11 cellular contexts compared by ENCODE assay signal in the genomic region with DNA sequence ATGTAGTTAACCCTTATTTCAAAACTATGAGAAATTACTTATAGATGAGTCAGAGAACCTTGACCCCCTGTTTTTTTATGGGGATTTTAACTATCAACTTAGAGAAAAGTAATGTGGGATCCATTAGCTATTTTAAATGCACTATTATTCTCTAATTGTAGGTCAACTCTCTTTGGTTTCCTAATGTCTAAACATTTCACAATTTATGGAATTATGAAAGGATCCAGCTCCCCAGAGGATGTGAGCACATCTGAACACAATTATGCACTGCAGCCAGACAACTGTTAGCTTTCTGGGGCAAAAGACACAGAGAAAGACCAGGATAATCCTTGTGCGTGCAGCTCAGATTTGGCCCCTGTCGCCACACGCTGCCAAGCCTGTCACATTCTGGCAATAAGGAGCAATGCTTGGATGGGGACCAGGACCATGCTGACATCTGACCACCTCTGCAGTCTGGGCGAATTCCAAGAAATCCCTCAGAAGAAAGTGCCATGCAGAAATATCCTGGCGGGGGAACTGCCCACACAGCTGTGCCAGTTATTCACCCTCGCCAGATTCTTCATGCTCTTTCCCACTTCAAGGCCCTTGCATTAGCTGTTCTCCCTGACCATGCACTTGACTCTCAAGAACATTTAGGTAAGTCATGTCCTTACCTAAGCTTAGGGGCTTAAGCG. TPM values are rescaled to one million over a fixed set of nuclear protein-coding genes. Genes with fewer than 3 reads are reported as not detected.
DNase-seq lines count a peak whose midpoint lies in the region; ATAC-seq and TF ChIP-seq lines count a peak whose summit lies in the region.
"Had no signal": no experiment of that assay in that cellular context is flagged by ENCODE, and none has a peak within 500 bp of the region (broad histone marks: within the 10 kb centered on the region; RNA-seq: fewer than 3 reads in every experiment).

No MANE protein-coding gene starts in this region.

- BruUV-seq in Panc1 (replicated peaks; lab: Mats Ljungman, UMichigan): no TSS peak

- peak overlapping the region; percentile 31 for H2AFZ ChIP-seq in parathyroid adenoma

- TF ChIP-seq CTCF in AG10803 (conservative IDR thresholded peaks at IDR 0.05; ENCODE audit: low read length): no peak
- no peak for TF ChIP-seq CTCF in Panc1 (IDR thresholded peaks at IDR 0.05)
- TF ChIP-seq CTCF in fibroblast of the aortic adventitia (IDR thresholded peaks at IDR 0.05; ENCODE audit: insufficient read depth, low read length): no peak
- no peak for TF ChIP-seq CTCF in parathyroid adenoma (IDR thresholded peaks at IDR 0.05)

- H3K9ac ChIP-seq in parathyroid adenoma: no peak overlapping the region

- no peaks in the 10 kb centered on the region for H3K36me3 ChIP-seq in Panc1 (ENCODE audit: control insufficient read depth, insufficient read depth, low read length)
- no peaks in the 10 kb centered on the region for H3K36me3 ChIP-seq in parathyroid adenoma (ENCODE audit: control insufficient read depth, insufficient read depth, low read length)

- ATAC-seq in Panc1 (no peak), GM21786 (IDR thresholded peaks at IDR 0.05; ENCODE audit: unreplicated experiment) (no peak)

- H3K4me1 ChIP-seq in Panc1 (ENCODE audit: control insufficient read depth, insufficient read depth, low read length) (peaks cover 26% of the 10 kb centered on the region), parathyroid adenoma (peaks cover 15% of the 10 kb centered on the region)

- H3K9me3 ChIP-seq in Panc1 (ENCODE audit: control insufficient read depth, insufficient read depth, low read depth, low read length) (no peaks in the 10 kb centered on the region), parathyroid adenoma (ENCODE audit: control insufficient read depth, low read length) (no peaks in the 10 kb centered on the region)

- POLR2A ChIA-PET in Panc1 (lab: Charles Lee): no interaction called here

- CTCF ChIA-PET in Panc1 (lab: Charles Lee): no interaction called here

- H3K27me3 ChIP-seq in Panc1 (ENCODE audit: control insufficient read depth, insufficient read depth, low read length): no peaks in the 10 kb centered on the region
- H3K27me3 ChIP-seq in parathyroid adenoma (ENCODE audit: control insufficient read depth, insufficient read depth, low read length): no peaks in the 10 kb centered on the region

- intact Hi-C loops in Panc1 (cut with micrococcal nuclease; ENCODE audit: unreplicated experiment): no loop called here

- H3K4me3 ChIP-seq in AG10803 (ENCODE audit: low read length): no peak overlapping the region
- no peak overlapping the region for H3K4me3 ChIP-seq in Panc1 (ENCODE audit: low read depth in 2 of 2, low read length in 2 of 2)
- H3K4me3 ChIP-seq in fibroblast of the aortic adventitia (ENCODE audit: low read depth, low read length): no peak overlapping the region
- no peak overlapping the region for H3K4me3 ChIP-seq in parathyroid adenoma (ENCODE audit: low read depth, low read length)

- no peak overlapping the region for H3K4me2 ChIP-seq in parathyroid adenoma (ENCODE audit: low read length)

- H3K79me2 ChIP-seq in parathyroid adenoma: no peaks in the 10 kb centered on the region

- H3K27ac ChIP-seq in Panc1 (ENCODE audit: low read length) (0 out of 2 replicates have a peak overlapping the region, but pooled peaks have one; percentile 31), parathyroid adenoma (peak overlapping the region; percentile 33)

- peak; percentile 93 for DNase-seq in AG10803 (ENCODE audit: low read depth)
- no peak for DNase-seq in Panc1 (ENCODE audit: low read depth, low spot score)
- peak; percentile 96 for DNase-seq in fibroblast of the aortic adventitia (ENCODE audit: low read depth)
- DNase-seq in NCI-H2171 treated with DMSO at 0.1 percent for 48 hours (lab: John Stamatoyannopoulos, UW): no peak
- DNase-seq in middle frontal gyrus (ENCODE audit: extremely low spot score, low spot score): no peak
- DNase-seq in stimulated activated CD4-positive, alpha-beta T cell treated with anti-CD3 and anti-CD28 coated beads, Interleukin-4, amount 100 ng/mL, for 1 hour: no peak
- DNase-seq: activated CD4-positive, alpha-beta memory T cell treated with anti-CD3 and anti-CD28 coated beads for 36 hours; CD8-positive, alpha-beta memory T cell; central memory CD4-positive, alpha-beta T cell had no signal

- in situ Hi-C loops in Panc1 (cut with HindIII; ENCODE audit: low pct_unique_long_range_greater_than_20kb, low sequenced_read_pairs): no loop called here

RNA-seq across cellular contexts. Expression of a gene that starts 22.2 kb away (rescaled TPM):
- total RNA-seq in Panc1 (2021; ENCODE audit: unreplicated experiment): 43.2 TPM
- polyA plus RNA-seq in Panc1 (2012; ENCODE audit: insufficient read length): 68.8 TPM
- total RNA-seq in fibroblast of the aortic adventitia (ENCODE audit: low replicate concordance): 12.3 and 13.6 TPM in 2 replicates

RNA-seq across cellular contexts. Expression of a gene that starts 23.6 kb away (rescaled TPM):
- total RNA-seq in Panc1 (2021; ENCODE audit: unreplicated experiment) (172 TPM), fibroblast of the aortic adventitia (ENCODE audit: low replicate concordance) (49.0 and 68.1 TPM in 2 replicates)
- 88.2 TPM for polyA plus RNA-seq in Panc1 (2012; ENCODE audit: insufficient read length)

Comparison
In these comparisons a context has a peak if more than half of its experiments do, and no peak if none do; other contexts are left out.
1. DNase-seq: peak in AG10803 (single experiment) and fibroblast of the aortic adventitia (single experiment); none in Panc1 (single experiment), NCI-H2171 treated with DMSO at 0.1 percent for 48 hours (single experiment), middle frontal gyrus (single experiment) and stimulated activated CD4-positive, alpha-beta T cell treated with anti-CD3 and anti-CD28 coated beads, Interleukin-4, amount 100 ng/mL, for 1 hour (single experiment).